In the genomic region with DNA sequence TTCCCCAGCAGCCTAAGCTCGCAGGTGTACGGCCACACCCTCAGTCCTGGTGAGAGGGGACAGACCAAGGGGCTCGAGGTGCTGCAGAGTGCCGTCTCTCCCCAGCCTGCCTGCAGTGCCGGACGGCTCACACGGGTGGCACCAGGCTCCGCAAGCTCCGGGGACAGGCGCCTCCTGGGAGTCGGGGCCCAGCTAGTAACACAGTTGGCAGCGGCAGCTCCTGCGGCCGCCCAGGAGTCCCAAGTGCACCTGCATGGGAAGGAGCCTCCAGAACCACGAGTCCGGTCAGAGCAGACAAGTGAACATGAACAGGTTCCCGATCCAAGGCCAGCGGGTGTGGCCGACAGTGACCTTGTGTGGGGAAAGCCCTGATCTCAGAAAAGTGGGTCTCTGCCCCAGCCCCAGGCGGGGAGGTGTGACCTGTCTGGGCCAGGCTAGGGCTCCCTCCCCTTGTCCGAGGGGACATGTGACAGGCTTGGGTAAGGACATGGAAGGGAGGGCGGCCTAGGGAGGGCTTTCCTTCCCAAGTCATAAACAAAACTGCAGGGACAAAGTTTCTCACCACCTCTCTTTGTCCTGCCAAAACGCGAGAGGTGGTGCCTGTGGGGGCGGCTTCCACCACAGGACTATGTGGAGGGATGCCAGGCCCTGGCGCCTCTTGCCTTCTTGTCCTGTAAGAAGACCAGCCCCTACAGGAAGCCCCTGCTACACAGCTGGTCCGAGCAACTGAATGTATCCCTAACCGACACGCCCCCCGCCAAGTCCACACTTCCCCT, we compare ENCODE assay signal across 11 cellular contexts. TPM values are rescaled to one million over a fixed set of nuclear protein-coding genes. Genes with fewer than 3 reads are reported as not detected.
A peak's percentile ranks its signal among the peaks of the same experiment; 100 is the strongest.
DNase-seq lines count a peak whose midpoint lies in the region; ATAC-seq and TF ChIP-seq lines count a peak whose summit lies in the region.
"Had no signal": no experiment of that assay in that cellular context is flagged by ENCODE, and none has a peak within 500 bp of the region (broad histone marks: within the 10 kb centered on the region; RNA-seq: fewer than 3 reads in every experiment).

No MANE protein-coding gene starts in this region.

- no peaks in the 10 kb centered on the region for H3K9me3 Mint-ChIP-seq in mesothelial cell of epicardium

- no peak for TF ChIP-seq POLR2A in esophagus muscularis mucosa (IDR thresholded peaks at IDR 0.05; ENCODE audit: low read depth)

- H3K36me3 ChIP-seq in esophagus muscularis mucosa, result peaks cover 5 to 20% (median 12%) of the 10 kb centered on the region in 4 donors

- peak overlapping the region in 1 of 4 donors; percentile 1 for H3K4me3 ChIP-seq in esophagus muscularis mucosa

- no peaks in the 10 kb centered on the region for H3K27me3 ChIP-seq in esophagus muscularis mucosa

- DNase-seq in DMS 273 (lab: John Stamatoyannopoulos, UW; ENCODE audit: unreplicated experiment) (peak; percentile 54), DMS 273 treated with DMSO at 0.1 percent for 48 hours (lab: John Stamatoyannopoulos, UW) (no peak), esophagus muscularis mucosa (ENCODE audit: extremely low spot score) (no peak), mesothelial cell of epicardium (ENCODE audit: low spot score in 2 of 2, unreplicated experiment in 2 of 2) (peak in 1 of 2 experiments; percentile 20), ureter (ENCODE audit: low spot score) (peak; percentile 61), NCI-H446 (lab: John Stamatoyannopoulos, UW) (no peak)
- DNase-seq: activated CD4-positive, alpha-beta T cell treated with anti-CD3 and anti-CD28 coated beads, Interleukin-2, amount 50 U/mL, for 48 hours; NCI-H1417 treated with DMSO at 0.1 percent for 48 hours had no signal

- no peak overlapping the region for H3K4me3 Mint-ChIP-seq in mesothelial cell of epicardium

- no peak for ATAC-seq in HG02885 (IDR thresholded peaks at IDR 0.05; ENCODE audit: poor library complexity, unreplicated experiment)
- no peak for ATAC-seq in HG02588 (IDR thresholded peaks at IDR 0.05; ENCODE audit: unreplicated experiment)

- intact Hi-C loops in esophagus muscularis mucosa (cut with DNase I), result no loop called here

- no peaks in the 10 kb centered on the region for H3K9me3 ChIP-seq in esophagus muscularis mucosa

- H3K36me3 Mint-ChIP-seq in mesothelial cell of epicardium, result peaks cover 10% of the 10 kb centered on the region

- peak overlapping the region; percentile 50 for H3K27ac Mint-ChIP-seq in mesothelial cell of epicardium

- peak overlapping the region; percentile 56 to 69 (median 62) for H3K27ac ChIP-seq in esophagus muscularis mucosa (replicated peaks in 1 of 4)
- H3K27ac ChIP-seq: 22Rv1 had no signal

- 57% methylated on average over 30 of the region's 30 CpGs for WGBS in esophagus muscularis mucosa

- no peak for TF ChIP-seq EP300 in esophagus muscularis mucosa (IDR thresholded peaks at IDR 0.05)

- peaks cover 30% of the 10 kb centered on the region for H3K4me1 Mint-ChIP-seq in mesothelial cell of epicardium

- H3K27me3 Mint-ChIP-seq in mesothelial cell of epicardium (ENCODE audit: low read depth), result no peaks in the 10 kb centered on the region

- TF ChIP-seq CTCF in esophagus muscularis mucosa (IDR thresholded peaks at IDR 0.05), result no peak
- no peak for TF ChIP-seq CTCF in mesothelial cell of epicardium (IDR thresholded peaks at IDR 0.05; ENCODE audit: unreplicated experiment)

- H3K4me1 ChIP-seq in esophagus muscularis mucosa, result peaks cover 64 to 93% (median 71%) of the 10 kb centered on the region in 4 donors

RNA-seq across cellular contexts. Expression of a gene that starts 46.5 kb away (rescaled TPM):
- total RNA-seq in esophagus muscularis mucosa (10 to 100 TPM; 21.5 to 46.9 (median 33.4) TPM), mesothelial cell of epicardium (90.5 to 99.8 TPM (median 93.1 TPM) in 3 replicates), ureter (68.3 TPM)

Comparison
In these comparisons a context has a peak if more than half of its experiments do, and no peak if none do; other contexts are left out.
1. DNase-seq: peak in DMS 273 (single experiment) and ureter (single experiment); none in DMS 273 treated with DMSO at 0.1 percent for 48 hours (single experiment), esophagus muscularis mucosa (single experiment) and NCI-H446 (0 of 2).